8 cellular contexts compared by ENCODE assay signal in the genomic region with DNA sequence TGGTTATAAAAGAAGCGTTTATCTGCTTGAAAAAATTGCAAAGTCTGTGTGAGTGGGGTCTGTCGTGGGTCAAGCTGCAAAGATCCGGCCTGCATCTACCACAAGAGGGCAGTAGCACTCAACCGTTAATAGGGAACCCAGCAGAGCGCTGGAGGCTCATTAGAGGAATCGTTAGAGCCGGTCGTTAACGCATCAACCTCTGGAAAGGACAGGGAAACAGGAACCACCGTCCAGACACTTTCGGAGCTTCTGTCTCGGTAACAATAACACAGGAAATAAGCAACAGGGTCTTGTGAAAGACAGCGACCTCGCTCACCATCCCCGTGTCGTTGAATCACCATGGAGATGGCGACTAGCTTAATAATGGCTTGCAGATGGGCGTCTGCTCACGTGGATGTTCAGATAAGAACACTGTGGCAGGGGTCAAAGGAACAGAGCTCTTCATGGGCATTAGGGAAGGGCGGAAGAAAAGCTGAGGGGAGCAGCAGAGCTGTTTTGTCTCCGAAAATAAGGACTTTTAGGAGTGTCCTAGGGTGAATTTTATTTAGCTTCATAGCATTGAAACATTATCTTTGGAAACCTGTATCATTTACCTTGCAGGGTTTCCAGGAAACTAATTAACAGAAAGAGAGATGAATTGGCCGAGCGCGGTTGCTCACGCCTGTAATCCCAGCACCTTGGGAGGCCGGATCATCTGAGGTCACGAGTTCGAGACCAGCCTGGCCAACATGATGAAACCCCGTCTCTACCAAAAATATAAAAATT. TPM values are rescaled to one million over a fixed set of nuclear protein-coding genes. Genes with fewer than 3 reads are reported as not detected.
DNase-seq lines count a peak whose midpoint lies in the region; ATAC-seq and TF ChIP-seq lines count a peak whose summit lies in the region.

No MANE protein-coding gene starts in this region.

- peaks cover 6% of the 10 kb centered on the region for H3K4me1 Mint-ChIP-seq in type B pancreatic cell (ENCODE audit: unreplicated experiment)

- no peaks in the 10 kb centered on the region for H3K36me3 Mint-ChIP-seq in type B pancreatic cell

- H3K4me3 ChIP-seq in adipocyte (ENCODE audit: low read length) = peak overlapping the region; percentile 80

- peak overlapping the region; percentile 59 for H3K9ac ChIP-seq in adipocyte (ENCODE audit: low read length)

- peak overlapping the region; percentile 82 for H3K27ac Mint-ChIP-seq in type B pancreatic cell

- ATAC-seq in GM19455 (IDR thresholded peaks at IDR 0.05; ENCODE audit: unreplicated experiment) (peak; percentile 63), left cardiac atrium (peak; percentile 97 to 99)

- H3K4me1 ChIP-seq in adipocyte (ENCODE audit: control insufficient read depth, insufficient read depth, low read length) = peaks cover 3% of the 10 kb centered on the region

- H3K9me3 Mint-ChIP-seq in type B pancreatic cell = no peaks in the 10 kb centered on the region

- peaks cover 3% of the 10 kb centered on the region for H3K27me3 ChIP-seq in adipocyte (replicated peaks; ENCODE audit: control insufficient read depth, insufficient read depth, low read length)

- H3K36me3 ChIP-seq in adipocyte (ENCODE audit: control insufficient read depth, insufficient read depth, low read length, severe bottlenecking) = no peaks in the 10 kb centered on the region

- peak; percentile 97 for TF ChIP-seq CTCF in type B pancreatic cell (conservative IDR thresholded peaks at IDR 0.05)

- intact Hi-C loops in left cardiac atrium (cut with DNase I) = loop anchor here in 1 of 2 donors (5.0 kb wide), 1 partner anchor 173 kb away; no protein-coding TSS in a partner anchor

- H3K4me3 Mint-ChIP-seq in type B pancreatic cell = peak overlapping the region; percentile 93

- H3K9me3 ChIP-seq in adipocyte (ENCODE audit: control insufficient read depth, low read length) = no peaks in the 10 kb centered on the region

- H3K27me3 Mint-ChIP-seq in type B pancreatic cell = peaks cover 2% of the 10 kb centered on the region

- DNase-seq in AG20443 (ENCODE audit: low spot score) = peak; percentile 86
- DNase-seq in NCI-H128 (lab: John Stamatoyannopoulos, UW; ENCODE audit: unreplicated experiment) = peak; percentile 44
- peak; percentile 30 to 78 for DNase-seq in SW 1271 (lab: John Stamatoyannopoulos, UW)
- peak; percentile 94 for DNase-seq in adipocyte (ENCODE audit: low read depth)
- peak; percentile 82 for DNase-seq in left cardiac atrium
- DNase-seq in pons (ENCODE audit: low spot score) = peak; percentile 91
- DNase-seq in type B pancreatic cell (ENCODE audit: extremely low spot score, unreplicated experiment) = peak; percentile 79

RNA-seq across cellular contexts. Expression of gene NSRP1, which starts 11.9 kb away (rescaled TPM):
- total RNA-seq in left cardiac atrium (10 to 100 TPM; 22.1 to 33.8 TPM), type B pancreatic cell (ENCODE audit: low replicate concordance) (23.0 and 31.6 TPM in 2 replicates)

Comparison
In these comparisons a context has a peak if more than half of its experiments do, and no peak if none do; other contexts are left out.
1. Peak in every context shown above with its lines: DNase-seq, ATAC-seq and H3K4me3 ChIP-seq.
2. DNase-seq: peak in every context shown above with its lines; median percentile 94 in adipocyte; 91 in pons; 86 in AG20443; 82 in left cardiac atrium; 79 in type B pancreatic cell; 54 in SW 1271; 44 in NCI-H128.